ENCODE assay signal across 8 cellular contexts in the genomic region with DNA sequence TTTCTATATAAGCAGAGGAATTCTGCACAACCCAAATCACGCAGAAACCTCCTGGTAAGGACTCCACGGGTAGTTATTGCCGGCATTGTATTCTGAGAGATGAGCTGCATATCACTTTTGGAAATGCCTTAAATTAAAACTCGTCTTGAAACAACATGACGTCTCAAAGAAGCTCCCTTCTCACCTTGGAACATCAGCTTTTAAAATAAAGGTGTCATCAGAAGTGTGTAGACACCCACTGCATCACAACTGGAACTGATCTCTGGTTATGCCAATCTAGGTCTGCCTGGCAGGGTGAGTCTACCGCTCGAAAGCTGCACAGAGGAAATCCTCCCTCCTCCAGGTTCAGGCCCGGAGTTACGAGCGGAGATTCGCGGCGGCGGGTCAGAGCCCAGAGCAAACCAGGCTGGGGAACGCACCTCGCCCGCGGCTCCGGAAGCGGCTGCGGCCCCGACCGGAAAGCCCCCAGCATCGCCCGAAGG. TPM values are rescaled to one million over a fixed set of nuclear protein-coding genes. Genes with fewer than 3 reads are reported as not detected.
DNase-seq lines count a peak whose midpoint lies in the region; ATAC-seq lines count a peak whose summit lies in the region.

No MANE protein-coding gene starts in this region.

- H3K27ac ChIP-seq in iPS-20b (ENCODE audit: low read length) = no peak overlapping the region

- ATAC-seq in HG03159 (IDR thresholded peaks at IDR 0.05; ENCODE audit: unreplicated experiment) = peak; percentile 19
- ATAC-seq in stimulated activated naive CD8-positive, alpha-beta T cell treated with anti-CD3 and anti-CD28 coated beads, Interleukin-15, amount 100 ng/mL, for 72 hours = peak; percentile 68

- peak overlapping the region; percentile 94 for H3K27ac Mint-ChIP-seq in activated naive CD8-positive, alpha-beta T cell treated with anti-CD3 and anti-CD28 coated beads for 36 hours
- H3K27ac Mint-ChIP-seq in stimulated activated naive CD8-positive, alpha-beta T cell treated with anti-CD3 and anti-CD28 coated beads, Interleukin-15, amount 100 ng/mL, for 72 hours = peak overlapping the region; percentile 90 to 96

- H3K4me1 ChIP-seq in iPS-20b (ENCODE audit: insufficient read depth, low read length) = peaks cover 8% of the 10 kb centered on the region

- H3K4me3 Mint-ChIP-seq in activated naive CD8-positive, alpha-beta T cell treated with anti-CD3 and anti-CD28 coated beads for 36 hours = peak overlapping the region; percentile 88
- H3K4me3 Mint-ChIP-seq in stimulated activated naive CD8-positive, alpha-beta T cell treated with anti-CD3 and anti-CD28 coated beads, Interleukin-15, amount 100 ng/mL, for 72 hours = peak overlapping the region; percentile 85 to 86

- H3K9me3 Mint-ChIP-seq in activated naive CD8-positive, alpha-beta T cell treated with anti-CD3 and anti-CD28 coated beads for 36 hours = peaks cover 3% of the 10 kb centered on the region
- no peaks in the 10 kb centered on the region for H3K9me3 Mint-ChIP-seq in stimulated activated naive CD8-positive, alpha-beta T cell treated with anti-CD3 and anti-CD28 coated beads, Interleukin-15, amount 100 ng/mL, for 72 hours

- no peaks in the 10 kb centered on the region for H3K27me3 Mint-ChIP-seq in activated naive CD8-positive, alpha-beta T cell treated with anti-CD3 and anti-CD28 coated beads for 36 hours
- no peaks in the 10 kb centered on the region for H3K27me3 Mint-ChIP-seq in stimulated activated naive CD8-positive, alpha-beta T cell treated with anti-CD3 and anti-CD28 coated beads, Interleukin-15, amount 100 ng/mL, for 72 hours

- peaks cover 55% of the 10 kb centered on the region for H3K4me1 Mint-ChIP-seq in activated naive CD8-positive, alpha-beta T cell treated with anti-CD3 and anti-CD28 coated beads for 36 hours
- H3K4me1 Mint-ChIP-seq in stimulated activated naive CD8-positive, alpha-beta T cell treated with anti-CD3 and anti-CD28 coated beads, Interleukin-15, amount 100 ng/mL, for 72 hours = peaks cover 55% of the 10 kb centered on the region

- no peaks in the 10 kb centered on the region for H3K9me3 ChIP-seq in iPS-20b (ENCODE audit: insufficient read depth, low read depth, low read length)

- peaks cover 31% of the 10 kb centered on the region for H3K27me3 ChIP-seq in iPS-20b (ENCODE audit: insufficient read depth, low read length)

- DNase-seq in NCI-H2107 (lab: John Stamatoyannopoulos, UW) (peak; percentile 44), NCI-H2107 treated with DMSO at 0.1 percent for 48 hours (lab: John Stamatoyannopoulos, UW; ENCODE audit: unreplicated experiment) (no peak), GOT3 (lab: John Stamatoyannopoulos, UW) (no peak), retina (no peak)
- no peak for DNase-seq in activated naive CD8-positive, alpha-beta T cell treated with anti-CD3 and anti-CD28 coated beads for 36 hours
- no peak for DNase-seq in stimulated activated naive CD8-positive, alpha-beta T cell treated with anti-CD3 and anti-CD28 coated beads, Interleukin-15, amount 100 ng/mL, for 72 hours

- H3K36me3 ChIP-seq in iPS-20b (ENCODE audit: insufficient read depth, low read depth, low read length) = no peaks in the 10 kb centered on the region

- peak overlapping the region; percentile 82; the same call in 1 of the 2 replicates for H3K9ac ChIP-seq in iPS-20b (ENCODE audit: low read depth, low read length)

- peak overlapping the region; percentile 83 for H3K4me3 ChIP-seq in iPS-20b (ENCODE audit: low read length)

- H3K36me3 Mint-ChIP-seq in activated naive CD8-positive, alpha-beta T cell treated with anti-CD3 and anti-CD28 coated beads for 36 hours = peaks cover 35% of the 10 kb centered on the region

RNA-seq across cellular contexts. Expression of gene SLC12A2, which starts 1.0 kb away (rescaled TPM):
- 10 to 100 TPM; 16.9 to 18.5 TPM for total RNA-seq in activated naive CD8-positive, alpha-beta T cell treated with anti-CD3 and anti-CD28 coated beads for 36 hours
